Comparison of ENCODE assay signal across 8 cellular contexts in the genomic region with DNA sequence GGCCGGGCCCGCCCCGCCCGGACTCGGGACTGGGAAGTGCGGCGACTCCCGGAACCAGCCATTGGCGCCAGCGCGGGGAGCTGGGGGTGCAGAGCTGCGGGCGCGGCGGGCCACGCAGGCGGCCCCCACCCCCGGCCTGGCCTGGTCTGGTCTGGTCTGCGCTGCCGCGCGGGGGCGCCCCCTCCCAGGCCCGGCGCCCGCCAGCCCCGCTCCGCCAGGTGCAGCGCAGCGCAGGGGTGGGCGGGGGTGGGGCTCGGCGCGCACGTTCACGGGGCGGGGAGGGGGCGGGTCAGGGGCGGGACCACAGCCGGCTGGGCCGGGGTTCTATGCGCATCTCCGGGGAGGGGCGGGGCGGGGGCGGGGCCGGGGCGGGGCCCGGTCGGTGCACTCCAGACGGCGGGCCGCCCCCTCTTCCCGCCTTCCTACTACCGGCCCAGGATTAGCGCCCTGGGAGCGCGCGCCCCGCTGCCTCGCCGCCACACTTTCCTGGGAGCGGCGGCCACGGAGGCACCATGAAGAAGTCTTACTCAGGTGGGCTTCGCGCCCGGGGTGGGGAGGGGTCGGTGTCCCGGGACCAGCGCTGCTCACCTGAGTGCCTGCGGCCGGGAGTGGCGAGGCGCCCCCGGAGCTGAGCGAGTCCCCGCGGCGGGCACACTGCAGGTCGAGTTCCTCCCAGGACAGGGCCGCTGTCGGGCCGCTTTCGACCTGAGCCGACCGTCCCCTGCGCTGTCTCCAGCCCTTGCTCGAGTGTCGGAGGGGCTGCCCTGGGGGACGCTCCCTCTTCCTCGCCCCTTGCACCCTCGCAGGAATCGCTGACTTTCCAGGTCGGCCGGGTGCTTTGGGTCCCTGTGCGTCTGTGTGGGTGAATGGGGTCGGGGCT.
DNase-seq lines count a peak whose midpoint lies in the region; ATAC-seq and TF ChIP-seq lines count a peak whose summit lies in the region.

No MANE protein-coding gene starts in this region.

- peaks cover 53% of the 10 kb centered on the region for H3K4me1 ChIP-seq in body of pancreas

- H3K4me3 ChIP-seq in MG63 (peak overlapping the region; percentile 70), body of pancreas (peak overlapping the region; percentile 70 to 82)

- DNase-seq in Daoy (ENCODE audit: low read depth) (peak; percentile 77), MG63 (peak; percentile 76), T1000 (lab: John Stamatoyannopoulos, UW) (peak; percentile 63), body of pancreas (peak; percentile 68 to 81 (median 74)), iris pigment epithelial cell (ENCODE audit: low read depth) (peak; percentile 25), cerebellar nuclear complex (lab: John Stamatoyannopoulos, UW) (no peak)
- peak in 3 of 4 experiments; percentile 27 to 47 (median 35) for DNase-seq in stimulated activated CD4-positive, alpha-beta T cell treated with anti-CD3 and anti-CD28 coated beads, Interleukin-1b, Interleukin-23, amount 100 ng/mL, for 24 hours (ENCODE audit: low read depth in 4 of 4, low spot score in 1 of 4)

- TF ChIP-seq CTCF in body of pancreas (IDR thresholded peaks at IDR 0.05) = peak in 4 of 7 experiments; percentile 42 to 74 (median 60)

- intact Hi-C loops in body of pancreas (cut with DNase I) = no loop called here

- TF ChIP-seq POLR2A in body of pancreas (IDR thresholded peaks at IDR 0.05) = peak; percentile 24 to 64 (median 56)

- 1% methylated on average over 75 of the region's 98 CpGs; no CpG with 5 or more reads in 1 of the 2 donors for WGBS in body of pancreas, 2 donors

- H3K27me3 ChIP-seq in MG63 = no peaks in the 10 kb centered on the region
- no peaks in the 10 kb centered on the region for H3K27me3 ChIP-seq in body of pancreas

- H3K9me3 ChIP-seq in MG63 (no peaks in the 10 kb centered on the region), body of pancreas (no peaks in the 10 kb centered on the region)

- peak overlapping the region in 3 of 4 donors; percentile 59 to 93 (median 62) for H3K27ac ChIP-seq in body of pancreas

- ATAC-seq in GM21717 (IDR thresholded peaks at IDR 0.05; ENCODE audit: unreplicated experiment) (peak; percentile 48), body of pancreas (peak; percentile 86)

- H3K36me3 ChIP-seq in MG63 (peaks cover 23% of the 10 kb centered on the region), body of pancreas (replicated peaks in 1 of 2; ENCODE audit: insufficient read depth in 1 of 2, low read depth in 2 of 2) (no peaks in the 10 kb centered on the region)

Comparison
In these comparisons a context has a peak if more than half of its experiments do, and no peak if none do; other contexts are left out.
1. DNase-seq: peak in Daoy (single experiment), MG63 (single experiment), T1000 (single experiment), body of pancreas (4 of 4), iris pigment epithelial cell (single experiment) and stimulated activated CD4-positive, alpha-beta T cell treated with anti-CD3 and anti-CD28 coated beads, Interleukin-1b, Interleukin-23, amount 100 ng/mL, for 24 hours (3 of 4); none in cerebellar nuclear complex (0 of 2).